15 cellular contexts compared by ENCODE assay signal in the genomic region with DNA sequence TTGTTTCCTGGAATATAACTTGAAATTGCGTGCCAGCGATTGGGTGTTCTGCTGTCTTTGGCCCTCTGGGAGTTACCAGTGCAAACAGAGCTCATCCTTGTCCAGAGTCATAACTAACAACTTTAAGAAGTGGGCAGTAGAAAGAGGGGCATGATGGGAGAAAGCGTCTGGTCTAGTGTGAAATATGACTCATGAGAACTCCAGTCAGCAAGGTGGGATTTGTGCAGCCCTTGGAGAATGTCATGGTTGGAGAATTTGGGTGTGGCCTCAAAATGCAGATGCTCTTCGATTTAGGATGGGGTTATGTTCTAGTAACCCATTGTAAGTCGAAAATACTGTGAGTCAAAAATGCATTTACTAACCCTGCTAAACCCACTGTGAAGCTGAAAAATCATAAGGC. TPM values are rescaled to one million over a fixed set of nuclear protein-coding genes. Genes with fewer than 3 reads are reported as not detected.
DNase-seq lines count a peak whose midpoint lies in the region; ATAC-seq, FAIRE-seq and TF ChIP-seq lines count a peak whose summit lies in the region.
"Had no signal": no experiment of that assay in that cellular context is flagged by ENCODE, and none has a peak within 500 bp of the region (broad histone marks: within the 10 kb centered on the region; RNA-seq: fewer than 3 reads in every experiment).

No MANE protein-coding gene starts in this region.

- ATAC-seq in psoas muscle (peak; percentile 17 to 45 (median 26)), HG02642 (IDR thresholded peaks at IDR 0.05; ENCODE audit: poor library complexity, unreplicated experiment) (no peak), GM19351 (IDR thresholded peaks at IDR 0.05; ENCODE audit: unreplicated experiment) (no peak)
- ATAC-seq: activated CD4-positive, alpha-beta T cell treated with anti-CD3 and anti-CD28 coated beads for 36 hours; left ventricle myocardium superior had no signal

- intact Hi-C loops in psoas muscle (cut with DNase I), result loop anchor here (10.0 kb wide), 1 partner anchor 365 kb away; the partner anchor contains the start of gene SLC19A2 (in 2 of the 2)

- H3K9me3 ChIP-seq in SJSA1 (replicated peaks) (no peaks in the 10 kb centered on the region), psoas muscle (no peaks in the 10 kb centered on the region), small intestine (ENCODE audit: control insufficient read depth, low read depth) (no peaks in the 10 kb centered on the region)

- no peak overlapping the region for H3K4me3 ChIP-seq in SJSA1
- no peak overlapping the region for H3K4me3 ChIP-seq in fibroblast of the aortic adventitia (ENCODE audit: low read depth, low read length)
- peak overlapping the region; percentile 100 for H3K4me3 ChIP-seq in psoas muscle
- H3K4me3 ChIP-seq in small intestine (ENCODE audit: low read depth in 1 of 2, low read length in 2 of 2), result no peak overlapping the region

- FAIRE-seq in small intestine (lab: Jason Lieb, UNC), result no peak

- no peak for TF ChIP-seq CTCF in fibroblast of the aortic adventitia (IDR thresholded peaks at IDR 0.05; ENCODE audit: insufficient read depth, low read length)
- no peak for TF ChIP-seq CTCF in psoas muscle (IDR thresholded peaks at IDR 0.05)

- H3K36me3 ChIP-seq in SJSA1 (peaks cover 45% of the 10 kb centered on the region), psoas muscle (ENCODE audit: insufficient read depth in 1 of 2, low read depth in 1 of 2) (peaks cover 5 to 95% of the 10 kb centered on the region in 2 donors), small intestine (ENCODE audit: control insufficient read depth in 2 of 2, insufficient read depth in 2 of 2, low read length in 2 of 2) (peaks cover 0 to 10% of the 10 kb centered on the region in 2 donors)

- H3K4me1 ChIP-seq in SJSA1 (replicated peaks), result peaks cover 57% of the 10 kb centered on the region
- H3K4me1 ChIP-seq in psoas muscle, result peaks cover 62% of the 10 kb centered on the region
- H3K4me1 ChIP-seq in small intestine (ENCODE audit: control insufficient read depth in 2 of 2, insufficient read depth in 1 of 2, low read depth in 1 of 2, low read length in 1 of 2), result peaks cover 3 to 4% of the 10 kb centered on the region in 2 donors

- DNase-seq in EH (ENCODE audit: low read depth) (peak; percentile 63), SJSA1 (ENCODE audit: low read depth in 1 of 2, low spot score in 2 of 2) (peak; percentile 61 to 67), fibroblast of the aortic adventitia (ENCODE audit: low read depth) (peak; percentile 33), psoas muscle (no peak), DMS 273 (lab: John Stamatoyannopoulos, UW; ENCODE audit: unreplicated experiment) (no peak), small intestine (no peak)
- DNase-seq: activated CD4-positive, alpha-beta T cell treated with anti-CD3 and anti-CD28 coated beads for 36 hours; activated effector memory CD4-positive, alpha-beta T cell treated with anti-CD3 and anti-CD28 coated beads, Interleukin-2, amount 50 U/mL, for 16 hours; cortex of kidney; left ventricle myocardium superior; NCI-H526 treated with DMSO at 0.1 percent for 48 hours; stimulated activated CD4-positive, alpha-beta T cell treated with anti-CD3 and anti-CD28 coated beads, Interleukin-1b, Interleukin-23, amount 100 ng/mL, for 48 hours; stimulated activated naive CD4-positive, alpha-beta T cell had no signal

- H3K27me3 ChIP-seq in SJSA1 (replicated peaks), result no peaks in the 10 kb centered on the region
- no peaks in the 10 kb centered on the region for H3K27me3 ChIP-seq in psoas muscle (ENCODE audit: insufficient read depth in 3 of 3, low read length in 2 of 3)
- no peaks in the 10 kb centered on the region for H3K27me3 ChIP-seq in small intestine (ENCODE audit: control insufficient read depth in 2 of 2, insufficient read depth in 2 of 2, low read length in 2 of 2)

- WGBS in psoas muscle, 3 donors, result 30 to 53% (median 42%) methylated on average over 5 of the region's 5 CpGs
- 40 to 61% (median 57%) methylated on average over 5 of the region's 5 CpGs for WGBS in small intestine, 3 donors

- H3K27ac ChIP-seq in SJSA1, result peak overlapping the region; percentile 75
- peak overlapping the region; percentile 96 for H3K27ac ChIP-seq in psoas muscle
- H3K27ac ChIP-seq in small intestine (ENCODE audit: low read depth in 1 of 2, low read length in 1 of 2), result no peak overlapping the region

RNA-seq across cellular contexts. Expression of gene ATP1B1, which starts 12.9 kb away (rescaled TPM):
- 23.0 and 23.3 TPM in 2 replicates for total RNA-seq in SJSA1 (2014; rRNA removed; shearing (Covaris generic))
- total RNA-seq in fibroblast of the aortic adventitia (ENCODE audit: low replicate concordance) (13.7 and 39.7 TPM in 2 replicates), psoas muscle (1,000 to 10,000 TPM in 2 of 4 donors, 100 to 1,000 TPM in 2; 290 to 1,098 (median 779) TPM)
- polyA plus RNA-seq in psoas muscle (100 to 1,000 TPM; 176 to 263 (median 228) TPM), small intestine (100 to 1,000 TPM; 216 to 240 (median 238) TPM)

Comparison
In these comparisons a context has a peak if more than half of its experiments do, and no peak if none do; other contexts are left out.
1. DNase-seq: peak in EH (single experiment), SJSA1 (2 of 2) and fibroblast of the aortic adventitia (single experiment); none in psoas muscle (0 of 2), DMS 273 (single experiment) and small intestine (single experiment).
2. H3K27ac ChIP-seq: peak in SJSA1 (single experiment) and psoas muscle (single experiment); none in small intestine (0 of 2).
3. ATAC-seq: peak in psoas muscle (4 of 4); none in HG02642 (single experiment) and GM19351 (single experiment).